ENCODE assay signal across 19 cellular contexts in the genomic region with DNA sequence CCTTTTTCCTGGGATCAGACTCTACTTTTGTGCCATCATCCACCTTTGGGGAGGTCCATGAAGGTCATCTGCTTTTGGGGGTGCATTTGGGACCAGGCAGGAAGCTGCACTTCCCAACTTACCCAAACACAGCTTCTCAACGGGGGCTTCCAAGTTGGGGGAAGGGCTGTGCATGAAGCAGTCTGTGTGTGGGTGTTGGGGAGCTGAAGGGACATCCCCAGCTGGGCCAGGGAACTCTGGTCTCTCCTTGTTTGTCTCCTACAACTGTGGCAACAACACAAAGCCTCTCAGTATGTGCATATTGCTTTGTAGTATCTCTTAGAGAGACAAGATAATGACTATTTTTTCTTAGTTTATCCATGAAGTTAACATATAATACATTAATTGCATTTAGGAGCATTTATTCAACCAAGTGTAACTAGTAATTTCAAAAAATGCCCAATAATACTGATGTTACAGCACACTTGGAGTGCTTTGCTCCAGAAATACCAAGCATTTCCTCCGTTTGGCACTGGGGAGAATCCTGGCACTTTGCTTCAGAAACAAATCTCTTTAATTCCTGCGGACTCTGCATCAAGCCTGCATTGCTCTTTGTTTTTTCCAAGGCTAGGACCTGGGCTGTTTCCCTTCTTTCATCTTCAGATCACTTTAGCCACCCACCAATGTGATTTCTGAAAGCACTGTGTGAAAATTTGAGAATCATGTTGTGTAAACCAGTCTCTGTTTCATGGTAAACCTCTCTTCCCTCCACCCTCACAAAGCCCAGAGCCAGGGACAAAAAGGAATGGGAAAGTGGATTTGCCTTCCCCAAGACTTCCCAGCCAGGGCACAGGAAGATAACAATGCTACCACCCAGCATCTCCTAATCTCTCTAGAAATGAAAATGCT.
DNase-seq lines count a peak whose midpoint lies in the region; ATAC-seq and TF ChIP-seq lines count a peak whose summit lies in the region.
"Had no signal": no experiment of that assay in that cellular context is flagged by ENCODE, and none has a peak within 500 bp of the region (broad histone marks: within the 10 kb centered on the region; RNA-seq: fewer than 3 reads in every experiment).

No MANE protein-coding gene starts in this region.

- TF ChIP-seq CTCF in A673 (conservative IDR thresholded peaks at IDR 0.05; ENCODE audit: low read depth, low read length), result no peak
- no peak for TF ChIP-seq CTCF in upper lobe of right lung (IDR thresholded peaks at IDR 0.05)

- peaks cover 0 to 4% of the 10 kb centered on the region in 2 donors for H3K9me3 Mint-ChIP-seq in stimulated activated naive CD8-positive, alpha-beta T cell treated with anti-CD3 and anti-CD28 coated beads, Interleukin-15, amount 100 ng/mL, for 72 hours
- peaks cover 0 to 2% of the 10 kb centered on the region in 2 donors for H3K9me3 Mint-ChIP-seq in activated T-cell treated with anti-CD3 and anti-CD28 coated beads, Interleukin-2, amount 50 U/mL, for 72 hours
- H3K9me3 Mint-ChIP-seq: activated T-cell treated with anti-CD3 and anti-CD28 coated beads, Interleukin-2, amount 50 U/mL, for 4 hours had no signal

- H3K27ac ChIP-seq in layer of hippocampus (ENCODE audit: low read depth, low read length) (peak overlapping the region; percentile 4), A673 (ENCODE audit: low read depth, low read length, poor library complexity, severe bottlenecking) (no peak overlapping the region), upper lobe of right lung (no peak overlapping the region)
- H3K27ac ChIP-seq: lower lobe of right lung, Peyer's patch had no signal

- no peaks in the 10 kb centered on the region for H3K4me1 ChIP-seq in A673 (ENCODE audit: insufficient read depth, low read length, poor library complexity, severe bottlenecking)
- no peaks in the 10 kb centered on the region for H3K4me1 ChIP-seq in upper lobe of right lung
- H3K4me1 ChIP-seq: lower lobe of right lung, Peyer's patch had no signal

- no TSS peak for BruUV-seq in A673 (replicated peaks; lab: Mats Ljungman, UMichigan)

- ATAC-seq in stimulated activated naive CD8-positive, alpha-beta T cell treated with anti-CD3 and anti-CD28 coated beads, Interleukin-15, amount 100 ng/mL, for 72 hours, result peak; percentile 29
- ATAC-seq in stimulated activated naive CD8-positive, alpha-beta T cell treated with anti-CD3 and anti-CD28 coated beads, Interleukin-15, Interleukin-2, amounts not matched to agents 100 U/mL and 50 U/mL, for 24 hours, result no peak
- peak in 1 of 2 donors; percentile 53 for ATAC-seq in activated T-cell treated with anti-CD3 and anti-CD28 coated beads, Interleukin-2, amount 50 U/mL, for 72 hours (replicated peaks in 1 of 2)
- ATAC-seq in upper lobe of right lung, result no peak
- ATAC-seq: lower lobe of right lung, sciatic nerve had no signal

- peaks cover 21% of the 10 kb centered on the region for H3K4me1 Mint-ChIP-seq in stimulated activated naive CD8-positive, alpha-beta T cell treated with anti-CD3 and anti-CD28 coated beads, Interleukin-15, amount 100 ng/mL, for 72 hours
- H3K4me1 Mint-ChIP-seq in activated T-cell treated with anti-CD3 and anti-CD28 coated beads, Interleukin-2, amount 50 U/mL, for 72 hours (ENCODE audit: low read depth), result peaks cover 23% of the 10 kb centered on the region

- H3K27me3 Mint-ChIP-seq in stimulated activated naive CD8-positive, alpha-beta T cell treated with anti-CD3 and anti-CD28 coated beads, Interleukin-15, amount 100 ng/mL, for 72 hours, result peaks cover 16% of the 10 kb centered on the region
- H3K27me3 Mint-ChIP-seq in activated T-cell treated with anti-CD3 and anti-CD28 coated beads, Interleukin-2, amount 50 U/mL, for 72 hours (ENCODE audit: low read depth), result peaks cover 33% of the 10 kb centered on the region

- POLR2A ChIA-PET in A673 (lab: Charles Lee; ENCODE audit: low non-redundant PET), result interaction anchor here (0.7 kb wide), 1 partner anchor 605 kb away, joined by 5 read pairs; no protein-coding TSS in a partner anchor

- no peak overlapping the region for H3K4me3 ChIP-seq in A673 (ENCODE audit: low read depth, low read length, poor library complexity, severe bottlenecking)
- H3K4me3 ChIP-seq in upper lobe of right lung, result no peak overlapping the region
- H3K4me3 ChIP-seq: lower lobe of right lung, Peyer's patch had no signal

- H3K36me3 Mint-ChIP-seq in activated T-cell treated with anti-CD3 and anti-CD28 coated beads, Interleukin-2, amount 50 U/mL, for 72 hours (ENCODE audit: insufficient read depth in 2 of 2), result no peaks in the 10 kb centered on the region

- CTCF ChIA-PET in A673 (lab: Charles Lee), result no interaction called here

- DNase-seq in stimulated activated naive CD8-positive, alpha-beta T cell treated with anti-CD3 and anti-CD28 coated beads, Interleukin-15, amount 100 ng/mL, for 72 hours, result no peak
- no peak for DNase-seq in stimulated activated naive CD8-positive, alpha-beta T cell treated with anti-CD3 and anti-CD28 coated beads, Interleukin-15, Interleukin-2, amounts not matched to agents 100 U/mL and 50 U/mL, for 24 hours
- no peak for DNase-seq in activated T-cell treated with anti-CD3 and anti-CD28 coated beads, Interleukin-2, amount 50 U/mL, for 72 hours
- DNase-seq in HT-29 (ENCODE audit: low spot score) (no peak), glomerular visceral epithelial cell (ENCODE audit: extremely low spot score) (no peak), A673 (ENCODE audit: low spot score) (no peak), upper lobe of right lung (no peak)
- DNase-seq: activated T-cell treated with anti-CD3 and anti-CD28 coated beads, Interleukin-2, amount 50 U/mL, for 4 hours; amygdala; erythroblast; H7; lower lobe of right lung; NCI-H1694; NCI-H510A treated with DMSO at 0.1 percent for 48 hours; Peyer's patch; stimulated activated naive CD4-positive, alpha-beta T cell; T-helper 1 cell had no signal

- H3K36me3 ChIP-seq in A673 (ENCODE audit: insufficient read depth, low read length, poor library complexity, severe bottlenecking) (no peaks in the 10 kb centered on the region), upper lobe of right lung (no peaks in the 10 kb centered on the region)
- H3K36me3 ChIP-seq: lower lobe of right lung, Peyer's patch had no signal

- peak overlapping the region; percentile 33 to 44 for H3K4me3 Mint-ChIP-seq in stimulated activated naive CD8-positive, alpha-beta T cell treated with anti-CD3 and anti-CD28 coated beads, Interleukin-15, amount 100 ng/mL, for 72 hours
- H3K4me3 Mint-ChIP-seq in activated T-cell treated with anti-CD3 and anti-CD28 coated beads, Interleukin-2, amount 50 U/mL, for 72 hours, result peak overlapping the region; percentile 53 to 56
- H3K4me3 Mint-ChIP-seq: activated T-cell treated with anti-CD3 and anti-CD28 coated beads, Interleukin-2, amount 50 U/mL, for 4 hours had no signal

- H3K27ac Mint-ChIP-seq in stimulated activated naive CD8-positive, alpha-beta T cell treated with anti-CD3 and anti-CD28 coated beads, Interleukin-15, amount 100 ng/mL, for 72 hours, result peak overlapping the region in 1 of 2 donors; percentile 54
- no peak overlapping the region for H3K27ac Mint-ChIP-seq in activated T-cell treated with anti-CD3 and anti-CD28 coated beads, Interleukin-2, amount 50 U/mL, for 72 hours

- intact Hi-C loops in A673 (cut with micrococcal nuclease; ENCODE audit: unreplicated experiment) (no loop called here), upper lobe of right lung (cut with DNase I) (no loop called here)

- H3K27me3 ChIP-seq in layer of hippocampus (ENCODE audit: control insufficient read depth, insufficient read depth, low read length) (no peaks in the 10 kb centered on the region), A673 (replicated peaks; ENCODE audit: insufficient read depth, low read depth, low read length, poor library complexity) (no peaks in the 10 kb centered on the region), upper lobe of right lung (no peaks in the 10 kb centered on the region)
- H3K27me3 ChIP-seq: Peyer's patch had no signal

- H3K9me3 ChIP-seq in A673 (ENCODE audit: low read depth, low read length, poor library complexity, severe bottlenecking), result no peaks in the 10 kb centered on the region
- peaks cover 7% of the 10 kb centered on the region for H3K9me3 ChIP-seq in upper lobe of right lung
- H3K9me3 ChIP-seq: lower lobe of right lung, Peyer's patch had no signal
